ENCODE assay signal across 1 cellular context in genomic region chr7:5429857-5430611, GRCh38.
A peak's percentile ranks its signal among the peaks of the same experiment; 100 is the strongest.
TF ChIP-seq lines count a peak whose summit lies in the region.

No MANE protein-coding gene starts in this region.

TF ChIP-seq in IMR-90, 13 proteins besides CTCF, POLR2A, EP300 and RAD21 (continued from another document):
- no peak for TF ChIP-seq ELK1 (IDR thresholded peaks at IDR 0.05; ENCODE audit: borderline replicate concordance, low read depth, low read length)
- TF ChIP-seq NFE2L2 (IDR thresholded peaks at IDR 0.05; ENCODE audit: low read depth, low read length) = no peak
- TF ChIP-seq RFX5 (IDR thresholded peaks at IDR 0.05; ENCODE audit: low read depth, low read length) = no peak
- no peak for TF ChIP-seq CEBPB (IDR thresholded peaks at IDR 0.05; ENCODE audit: low read depth, low read length)
- peak; percentile 42; the same call in 1 of the 2 replicates for TF ChIP-seq BHLHE40 (IDR thresholded peaks at IDR 0.05; ENCODE audit: low read depth, low read length)
TF ChIP-seq in IMR-90: peak in this region for 2.
